Comparison of ENCODE assay signal across 8 cellular contexts in the genomic region with DNA sequence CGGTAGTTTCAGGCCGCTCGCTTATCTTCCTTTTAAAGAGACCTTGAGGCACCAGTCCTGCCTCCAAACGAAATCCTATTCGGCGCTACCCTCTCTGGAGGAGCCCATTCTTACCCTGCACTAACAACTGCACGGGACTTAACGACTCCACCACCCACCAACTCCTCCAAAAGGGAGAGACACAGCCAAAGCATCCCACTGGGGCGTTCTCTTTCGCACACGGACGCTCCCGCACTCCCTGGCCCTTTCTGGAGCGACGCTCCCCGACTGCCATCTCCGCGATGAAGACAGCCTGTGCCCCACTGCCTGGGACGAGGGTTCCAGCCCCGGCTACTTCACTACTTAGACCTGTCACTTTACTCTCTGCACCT. TPM values are rescaled to one million over a fixed set of nuclear protein-coding genes. Genes with fewer than 3 reads are reported as not detected.
DNase-seq lines count a peak whose midpoint lies in the region; ATAC-seq, FAIRE-seq and TF ChIP-seq lines count a peak whose summit lies in the region.

No MANE protein-coding gene starts in this region.

- in situ Hi-C loops in GM13977 (cut with MboI; ENCODE audit: low pct_unique_long_range_greater_than_20kb, low sequenced_read_pairs, unreplicated experiment) = no loop called here

- intact Hi-C loops in body of pancreas (cut with DNase I) = no loop called here
- intact Hi-C loops in kidney (cut with DNase I) = no loop called here

- H3K27ac ChIP-seq in body of pancreas = peak overlapping the region; percentile 87 to 95 (median 88)
- peak overlapping the region; percentile 92 to 93 for H3K27ac ChIP-seq in kidney (ENCODE audit: low read depth in 2 of 2, low read length in 2 of 2)
- peak overlapping the region; percentile 95 for H3K27ac ChIP-seq in substantia nigra (ENCODE audit: low read depth, low read length, poor library complexity, severe bottlenecking)

- 4 to 10% methylated on average over 20 of the region's 20 CpGs for WGBS in body of pancreas, 2 donors

- H3K36me3 ChIP-seq in body of pancreas (replicated peaks in 1 of 2; ENCODE audit: insufficient read depth in 1 of 2, low read depth in 2 of 2) (no peaks in the 10 kb centered on the region), kidney (ENCODE audit: control insufficient read depth in 1 of 2, insufficient read depth in 2 of 2, low read length in 2 of 2) (no peaks in the 10 kb centered on the region)

- TF ChIP-seq POLR2A in body of pancreas (IDR thresholded peaks at IDR 0.05) = no peak

- DNase-seq in GM13977 (ENCODE audit: low spot score) = peak; percentile 24
- DNase-seq in body of pancreas = no peak
- no peak for DNase-seq in kidney
- DNase-seq in substantia nigra (lab: John Stamatoyannopoulos, UW) = peak in 17 of 49 donors; percentile 26 to 77 (median 51)
- no peak for DNase-seq in NCI-H226
- DNase-seq in GF-D8 (lab: John Stamatoyannopoulos, UW) = no peak
- DNase-seq in T1000 (lab: John Stamatoyannopoulos, UW) = no peak

- H3K9me3 ChIP-seq in body of pancreas (no peaks in the 10 kb centered on the region), kidney (ENCODE audit: control insufficient read depth in 1 of 2, low read length in 2 of 2) (no peaks in the 10 kb centered on the region)

- TF ChIP-seq CTCF in GM13977 (IDR thresholded peaks at IDR 0.05; ENCODE audit: extremely low read depth, insufficient read depth, missing control alignments) (no peak), body of pancreas (IDR thresholded peaks at IDR 0.05) (no peak), kidney (IDR thresholded peaks at IDR 0.05; ENCODE audit: borderline replicate concordance, extremely low read depth, insufficient read depth) (no peak)

- peak overlapping the region; percentile 8 to 95 for H3K9ac ChIP-seq in kidney (ENCODE audit: low read length in 2 of 2)

- H3K4me3 ChIP-seq in body of pancreas (peak overlapping the region; percentile 39 to 71), kidney (ENCODE audit: low read length in 2 of 2) (peak overlapping the region; percentile 78 to 84)

- peak; percentile 1 for ATAC-seq in HG03442 (IDR thresholded peaks at IDR 0.05; ENCODE audit: unreplicated experiment)
- ATAC-seq in body of pancreas = peak; percentile 37

- no peak for FAIRE-seq in kidney (lab: Jason Lieb, UNC)

- H3K4me1 ChIP-seq in body of pancreas = peaks cover 23% of the 10 kb centered on the region
- H3K4me1 ChIP-seq in kidney (ENCODE audit: control insufficient read depth in 1 of 2, insufficient read depth in 1 of 2, low read depth in 1 of 2, low read length in 2 of 2) = peaks cover 0 to 5% of the 10 kb centered on the region in 2 donors

- H3K27me3 ChIP-seq in body of pancreas = no peaks in the 10 kb centered on the region

RNA-seq across cellular contexts. Expression of gene GALC, which starts 0.6 kb away (rescaled TPM):
- total RNA-seq in body of pancreas = 10 to 100 TPM; 19.7 to 42.5 TPM
- total RNA-seq in kidney = 29.4 TPM
- polyA plus RNA-seq in kidney (ENCODE audit: insufficient read depth, low read depth, low replicate concordance) = 13.6 TPM

RNA-seq across cellular contexts. Expression of gene GPR65, which starts 12.6 kb away (rescaled TPM):
- total RNA-seq in body of pancreas (1 to 10 TPM in 1 of 2 donors, not detected in 1; 1.3 TPM), kidney (3.8 TPM)
- polyA plus RNA-seq in kidney (ENCODE audit: insufficient read depth, low read depth, low replicate concordance) = 0.62 TPM
